8 cellular contexts compared by ENCODE assay signal in genomic region chr1:203304391-203304918, GRCh38. TPM values are rescaled to one million over a fixed set of nuclear protein-coding genes. Genes with fewer than 3 reads are reported as not detected.
DNase-seq lines count a peak whose midpoint lies in the region; ATAC-seq, FAIRE-seq and TF ChIP-seq lines count a peak whose summit lies in the region.

No MANE protein-coding gene starts in this region.

- no peaks in the 10 kb centered on the region for H3K27me3 ChIP-seq in right atrium auricular region
- H3K27me3 ChIP-seq in adrenal gland: no peaks in the 10 kb centered on the region

- POLR2A ChIA-PET in GM10248 (lab: Yijun Ruan, JAX): interaction anchor here (0.6 to 9.2 kb wide), 15 partner anchors 8 to 884 kb away, joined by 3 to 225 read pairs (median 8); no protein-coding TSS in a partner anchor

- peak overlapping the region in 1 of 2 donors; percentile 97 for H3K4me3 ChIP-seq in right atrium auricular region
- peak overlapping the region in 1 of 4 donors; percentile 97 for H3K4me3 ChIP-seq in adrenal gland
- peak overlapping the region; percentile 93 for H3K4me3 ChIP-seq in mesodermal cell (ENCODE audit: extremely low read depth, insufficient read depth, low read length, poor library complexity, severe bottlenecking)
- peak overlapping the region; percentile 6 for H3K4me3 ChIP-seq in urinary bladder (ENCODE audit: low read depth, low read length)

- DNase-seq in right atrium auricular region (ENCODE audit: low spot score) (no peak), Right ventricle myocardium inferior (ENCODE audit: missing footprints) (no peak), adrenal gland (peak in 1 of 7 donors; percentile 60), frontal cortex (ENCODE audit: low spot score in 2 of 2) (no peak), GM10248 (ENCODE audit: extremely low spot score) (no peak), NCI-H510A (lab: John Stamatoyannopoulos, UW) (no peak)

- FAIRE-seq in frontal cortex (lab: Jason Lieb, UNC): no peak

- H3K9me3 ChIP-seq in right atrium auricular region: no peaks in the 10 kb centered on the region
- H3K9me3 ChIP-seq in adrenal gland (replicated peaks in 1 of 3): no peaks in the 10 kb centered on the region
- H3K9me3 ChIP-seq in mesodermal cell (ENCODE audit: control insufficient read depth, low read length): no peaks in the 10 kb centered on the region

- intact Hi-C loops in Right ventricle myocardium inferior (cut with DNase I) (no loop called here), adrenal gland (cut with DNase I) (no loop called here)

- H3K36me3 ChIP-seq in right atrium auricular region (peaks cover 28% of the 10 kb centered on the region), adrenal gland (replicated peaks in 1 of 2) (peaks cover 0 to 22% of the 10 kb centered on the region in 2 donors), mesodermal cell (ENCODE audit: control insufficient read depth, insufficient read depth, low read length) (peaks cover 27% of the 10 kb centered on the region), urinary bladder (ENCODE audit: insufficient read depth) (no peaks in the 10 kb centered on the region)

- no peak for TF ChIP-seq POLR2A in adrenal gland (IDR thresholded peaks at IDR 0.05)

- CTCF ChIA-PET in GM10248 (lab: Yijun Ruan, JAX): interaction anchor here (1.0 to 9.7 kb wide), 4 partner anchors 9 to 33 kb away, joined by 3 to 228 read pairs (median 82); no protein-coding TSS in a partner anchor

- no peak for TF ChIP-seq CTCF in right atrium auricular region (IDR thresholded peaks at IDR 0.05)
- TF ChIP-seq CTCF in adrenal gland (IDR thresholded peaks at IDR 0.05): no peak
- TF ChIP-seq CTCF in GM10248 (IDR thresholded peaks at IDR 0.05; ENCODE audit: control extremely low read depth, extremely low read depth, low read depth, missing control alignments): no peak

- WGBS in adrenal gland, 4 donors: 78 to 82% (median 80%) methylated on average over 9 of the region's 9 CpGs
- 87 to 88% methylated on average over 6 to 7 of the region's 9 CpGs for WGBS in mesodermal cell (ENCODE audit: insufficient coverage in 2 of 2), 2 experiments
- WGBS in urinary bladder: 78% methylated on average over 9 of the region's 9 CpGs

- H3K27ac ChIP-seq in right atrium auricular region: peak overlapping the region; percentile 100
- peak overlapping the region; percentile 69 to 98 (median 80) for H3K27ac ChIP-seq in adrenal gland
- peak overlapping the region; percentile 32 for H3K27ac ChIP-seq in mesodermal cell (ENCODE audit: low read depth, low read length, severe bottlenecking)
- peak overlapping the region; percentile 93 for H3K27ac ChIP-seq in urinary bladder (ENCODE audit: low read depth)

- no peak for ATAC-seq in Right ventricle myocardium inferior

- peaks cover 0 to 35% of the 10 kb centered on the region in 2 donors for H3K4me1 ChIP-seq in right atrium auricular region
- H3K4me1 ChIP-seq in adrenal gland (replicated peaks in 1 of 2): peaks cover 14 to 36% of the 10 kb centered on the region in 2 donors
- peaks cover 24% of the 10 kb centered on the region for H3K4me1 ChIP-seq in mesodermal cell (ENCODE audit: control insufficient read depth, insufficient read depth, low read length, poor library complexity, severe bottlenecking)
- no peaks in the 10 kb centered on the region for H3K4me1 ChIP-seq in urinary bladder (ENCODE audit: insufficient read depth)

RNA-seq across cellular contexts. Expression of gene BTG2, which starts 0.9 kb away (rescaled TPM):
- total RNA-seq in right atrium auricular region (100 to 1,000 TPM; 132 to 254 TPM), Right ventricle myocardium inferior (44.8 TPM), adrenal gland (100 to 1,000 TPM in 2 of 8 donors, 10 to 100 TPM in 6; 11.4 to 175 (median 52.5) TPM), urinary bladder (58.6 TPM), frontal cortex (5.3 TPM)
- polyA plus RNA-seq in adrenal gland (10 to 100 TPM; 16.6 to 58.8 (median 24.0) TPM), urinary bladder (464 TPM)
- 55.1 TPM for polyA plus RNA-seq in mesodermal cell (2013, experiment 1 of 2)
- polyA plus RNA-seq in mesodermal cell (2013, experiment 2 of 2): 43.4 TPM

RNA-seq across cellular contexts. Expression of gene FMOD, which starts 46.5 kb away (rescaled TPM):
- total RNA-seq in right atrium auricular region (100 to 1,000 TPM in 1 of 2 donors, 10 to 100 TPM in 1; 34.2 to 122 TPM), Right ventricle myocardium inferior (7.7 TPM), adrenal gland (100 to 1,000 TPM in 1 of 8 donors, 10 to 100 TPM in 7; 12.1 to 231 (median 22.6) TPM), urinary bladder (68.4 TPM), frontal cortex (1.6 TPM)
- polyA plus RNA-seq in adrenal gland (10 to 100 TPM; 12.1 to 19.2 (median 17.2) TPM), urinary bladder (46.0 TPM)
- 16.6 TPM for polyA plus RNA-seq in mesodermal cell (2013, experiment 1 of 2)
- polyA plus RNA-seq in mesodermal cell (2013, experiment 2 of 2): 18.2 TPM

Comparison
In these comparisons a context has a peak if more than half of its experiments do, and no peak if none do; other contexts are left out.
1. H3K27ac ChIP-seq: peak in every context shown above with its lines; median percentile 100 in right atrium auricular region; 93 in urinary bladder; 80 in adrenal gland; 32 in mesodermal cell.